In the genomic region with DNA sequence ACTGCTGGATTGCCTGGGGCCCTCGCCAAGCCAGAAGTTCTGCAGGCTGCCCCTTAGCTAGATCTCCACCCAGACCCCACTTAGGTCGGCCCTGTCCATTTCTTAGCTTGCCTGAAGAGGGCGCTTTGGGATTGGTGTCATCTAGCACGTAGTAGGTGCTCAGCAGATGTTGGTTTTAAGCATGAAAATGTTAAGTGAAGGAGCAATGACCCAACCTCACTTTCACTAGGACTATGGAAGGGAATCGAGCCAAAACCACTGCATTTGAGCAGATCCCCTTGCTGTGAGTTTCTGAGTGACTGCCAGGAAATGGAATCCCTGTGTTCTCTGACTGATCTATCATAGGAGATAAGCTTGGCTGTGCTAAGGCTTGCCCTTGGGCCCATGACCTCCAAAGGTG, we compare ENCODE assay signal across 9 cellular contexts.
DNase-seq lines count a peak whose midpoint lies in the region; ATAC-seq, FAIRE-seq and TF ChIP-seq lines count a peak whose summit lies in the region.
"Had no signal": no experiment of that assay in that cellular context is flagged by ENCODE, and none has a peak within 500 bp of the region (broad histone marks: within the 10 kb centered on the region; RNA-seq: fewer than 3 reads in every experiment).

No MANE protein-coding gene starts in this region.

- H3K36me3 ChIP-seq in keratinocyte (ENCODE audit: control insufficient read depth in 2 of 2, extremely low read depth in 1 of 2, insufficient read depth in 2 of 2, low read length in 2 of 2) = no peaks in the 10 kb centered on the region

- peak; percentile 48 for TF ChIP-seq CTCF in astrocyte of the cerebellum (IDR thresholded peaks at IDR 0.05; ENCODE audit: low read depth, low read length, missing control alignments)
- peak; percentile 47 to 70 (median 49) for TF ChIP-seq CTCF in keratinocyte (optimal IDR thresholded peaks at IDR 0.05 in 1 of 3, IDR thresholded peaks at IDR 0.05 in 1 of 3, conservative IDR thresholded peaks at IDR 0.05 in 1 of 3; ENCODE audit: extremely low read depth in 1 of 3, insufficient read depth in 2 of 3, low read length in 3 of 3)

- no peaks in the 10 kb centered on the region for H3K9me1 ChIP-seq in keratinocyte (ENCODE audit: control insufficient read depth, extremely low read depth, insufficient read depth, low read length)

- FAIRE-seq in HTR-8/SVneo (lab: Jason Lieb, UNC) = peak; percentile 20
- no peak for FAIRE-seq in keratinocyte (lab: Jason Lieb, UNC)

- H3K4me1 ChIP-seq in keratinocyte (ENCODE audit: control insufficient read depth, extremely low read depth, insufficient read depth, low read length) = no peaks in the 10 kb centered on the region

- H3K9ac ChIP-seq in keratinocyte (ENCODE audit: control insufficient read depth, extremely low read depth, insufficient read depth, low read length) = no peak overlapping the region

- DNase-seq in DMS 273 treated with DMSO at 0.1 percent for 48 hours (lab: John Stamatoyannopoulos, UW) = peak; percentile 11
- DNase-seq in HTR-8/SVneo (ENCODE audit: insufficient read length, low spot score) = no peak
- DNase-seq in astrocyte of the cerebellum (ENCODE audit: low read depth) = peak; percentile 15
- DNase-seq in keratinocyte (ENCODE audit: low read depth, low spot score) = no peak
- no peak for DNase-seq in NCI-H146 treated with DMSO at 0.1 percent for 48 hours (lab: John Stamatoyannopoulos, UW; ENCODE audit: unreplicated experiment)
- DNase-seq in NCI-H1694 treated with DMSO at 0.1 percent for 48 hours (lab: John Stamatoyannopoulos, UW) = no peak
- DNase-seq: stimulated activated naive B cell treated with anti-CD40 and anti-IgM and Interleukin-4, amounts not matched to agents 10 μg/mL and 1 μg/mL and 100 μg/mL, for 72 hours had no signal

- no peak for ATAC-seq in HG02970 (IDR thresholded peaks at IDR 0.05; ENCODE audit: low FRiP score, unreplicated experiment)
- no peak for ATAC-seq in HG02759 (IDR thresholded peaks at IDR 0.05; ENCODE audit: unreplicated experiment)
- ATAC-seq: stimulated activated naive B cell treated with anti-CD40 and anti-IgM and Interleukin-4, amounts not matched to agents 10 μg/mL and 1 μg/mL and 100 μg/mL, for 72 hours had no signal

- H4K20me1 ChIP-seq in keratinocyte (ENCODE audit: control insufficient read depth, extremely low read depth, insufficient read depth, low read length) = no peaks in the 10 kb centered on the region

- no peaks in the 10 kb centered on the region for H3K27me3 ChIP-seq in keratinocyte (ENCODE audit: control insufficient read depth, extremely low read depth, insufficient read depth, low read length)

- no peak overlapping the region for H2AFZ ChIP-seq in keratinocyte (ENCODE audit: control insufficient read depth, low read length)

- in situ Hi-C loops in astrocyte of the cerebellum (cut with HindIII; ENCODE audit: low sequenced_read_pairs) = no loop called here

- no peaks in the 10 kb centered on the region for H3K9me3 ChIP-seq in keratinocyte (ENCODE audit: control insufficient read depth, low read depth, low read length)

- no peak overlapping the region for H3K27ac ChIP-seq in keratinocyte (ENCODE audit: control insufficient read depth, insufficient read depth, low read length)

- H3K4me2 ChIP-seq in keratinocyte (ENCODE audit: control insufficient read depth, extremely low read depth, insufficient read depth, low read depth, low read length) = no peak overlapping the region

- H3K4me3 ChIP-seq in astrocyte of the cerebellum (ENCODE audit: low read depth, low read length) (no peak overlapping the region), keratinocyte (ENCODE audit: control insufficient read depth in 2 of 3, extremely low read depth in 1 of 3, insufficient read depth in 2 of 3, low read depth in 1 of 3, low read length in 3 of 3) (no peak overlapping the region)

- no peaks in the 10 kb centered on the region for H3K79me2 ChIP-seq in keratinocyte (ENCODE audit: control insufficient read depth, insufficient read depth, low read length)

- dilution Hi-C loops in keratinocyte (cut with MboI; ENCODE audit: extremely low pct_ligation_motif_present, low sequenced_read_pairs) = no loop called here

Comparison
In these comparisons a context has a peak if more than half of its experiments do, and no peak if none do; other contexts are left out.
1. DNase-seq: peak in DMS 273 treated with DMSO at 0.1 percent for 48 hours (single experiment) and astrocyte of the cerebellum (single experiment); none in HTR-8/SVneo (single experiment), keratinocyte (single experiment), NCI-H146 treated with DMSO at 0.1 percent for 48 hours (single experiment) and NCI-H1694 treated with DMSO at 0.1 percent for 48 hours (single experiment).